23 cellular contexts compared by ENCODE assay signal in genomic region chr6:110342759-110343158, GRCh38. TPM values are rescaled to one million over a fixed set of nuclear protein-coding genes. Genes with fewer than 3 reads are reported as not detected.
"Had no signal": no experiment of that assay in that cellular context is flagged by ENCODE, and none has a peak within 500 bp of the region (broad histone marks: within the 10 kb centered on the region; RNA-seq: fewer than 3 reads in every experiment).

No MANE protein-coding gene starts in this region.

- H3K9me3 ChIP-seq: colonic mucosa, gastrocnemius medialis, heart right ventricle, left lung, ovary, right atrium auricular region, suprapubic skin, tibial artery, upper lobe of left lung, uterus had no signal

- H3K27ac Mint-ChIP-seq: endodermal cell; naive thymus-derived CD8-positive, alpha-beta T cell had no signal

- H3K4me2 ChIP-seq: smooth muscle cell had no signal

- H3K9me3 Mint-ChIP-seq: endodermal cell; naive thymus-derived CD8-positive, alpha-beta T cell; neural crest cell had no signal

- ATAC-seq: esophagus mucosa; gastrocnemius medialis; heart right ventricle; left lung; naive thymus-derived CD8-positive, alpha-beta T cell had no signal

- H3K4me3 ChIP-seq: colonic mucosa, gastrocnemius medialis, heart right ventricle, left lung, lung, ovary, right atrium auricular region, smooth muscle cell, suprapubic skin, tibial artery, upper lobe of left lung, uterus had no signal

- H3K27me3 ChIP-seq: colonic mucosa, gastrocnemius medialis, heart right ventricle, left lung, ovary, right atrium auricular region, suprapubic skin, tibial artery, upper lobe of left lung, uterus had no signal

- H3K27ac ChIP-seq: colonic mucosa, gastrocnemius medialis, heart right ventricle, left lung, ovary, right atrium auricular region, suprapubic skin, upper lobe of left lung had no signal

- H3K4me3 Mint-ChIP-seq: endodermal cell; naive thymus-derived CD8-positive, alpha-beta T cell; neural crest cell had no signal

- H3K4me1 ChIP-seq: colonic mucosa, gastrocnemius medialis, left lung, right atrium auricular region, suprapubic skin, upper lobe of left lung had no signal

- H3K36me3 ChIP-seq: colonic mucosa, gastrocnemius medialis, heart right ventricle, left lung, ovary, right atrium auricular region, suprapubic skin, tibial artery, upper lobe of left lung, uterus had no signal

- DNase-seq: colonic mucosa; dermis blood vessel endothelial cell; effector CD4-positive, alpha-beta T cell; endodermal cell; gastrocnemius medialis; heart right ventricle; islet precursor cell; left lung; mesendoderm; naive thymus-derived CD8-positive, alpha-beta T cell; ovary; stimulated activated CD4-positive, alpha-beta T cell treated with anti-CD3 and anti-CD28 coated beads, Interleukin-2, amount 100 ng/mL, for 48 hours; stimulated activated naive CD4-positive, alpha-beta T cell treated with Interleukin-2 at 50 U/mL for 16 hours; tibial artery; upper lobe of left lung; uterus had no signal

- H3K36me3 Mint-ChIP-seq: naive thymus-derived CD8-positive, alpha-beta T cell had no signal

RNA-seq across cellular contexts. Expression of gene METTL24, which starts 15.4 kb away (rescaled TPM):
- total RNA-seq: dermis blood vessel endothelial cell, endothelial cell of umbilical vein, esophagus mucosa, gastrocnemius medialis had no signal
